Comparison of ENCODE assay signal across 38 cellular contexts in genomic region chr20:8935878-8936277, GRCh38.
"Had no signal": no experiment of that assay in that cellular context is flagged by ENCODE, and none has a peak within 500 bp of the region (broad histone marks: within the 10 kb centered on the region; RNA-seq: fewer than 3 reads in every experiment).

No MANE protein-coding gene starts in this region.

- H3K27ac ChIP-seq: adrenal gland, body of pancreas, brain microvascular endothelial cell, breast epithelium, WERI-Rb-1 had no signal

- H3K27ac Mint-ChIP-seq: activated CD4-positive, alpha-beta memory T cell treated with anti-CD3 and anti-CD28 coated beads for 36 hours; activated CD4-positive, alpha-beta T cell treated with anti-CD3 and anti-CD28 coated beads for 36 hours; activated CD4-positive, alpha-beta T cell treated with anti-CD3 and anti-CD28 coated beads, Interleukin-2, amount 10 ng/mL, durations not matched to agents 7 days and 5 days; activated CD8-positive, alpha-beta T cell treated with anti-CD3 and anti-CD28 coated beads for 36 hours; activated naive CD4-positive, alpha-beta T cell treated with anti-CD3 and anti-CD28 coated beads for 36 hours; activated naive CD4-positive, alpha-beta T cell treated with anti-CD3 and anti-CD28 coated beads, Interleukin-2, amount 50 U/mL, for 72 hours; activated naive CD8-positive, alpha-beta T cell treated with anti-CD3 and anti-CD28 coated beads for 36 hours; activated T-cell treated with anti-CD3 and anti-CD28 coated beads, Interleukin-2, amount 50 U/mL, for 72 hours; activated T-helper 1 cell treated with anti-CD3 and anti-CD28 coated beads, Interleukin-12 subunit alpha, Interleukin-12 subunit beta, Interleukin-2, Interleukin-4 antibody, amounts not matched to agents 30 ng/mL and 10 ng/mL and 1 ng/mL, durations not matched to agents 14 hours and 24 hours and 36 hours; activated T-helper 17 cell treated with anti-CD3 and anti-CD28 coated beads, Interleukin-2, amount 50 U/mL, for 72 hours; T-helper 1 cell treated with Interleukin-12 subunit alpha and Interleukin-12 subunit beta and Interleukin-4 antibody, amounts not matched to agents 30 μg/mL and 1 μg/mL, for 36 hours; T-helper 2 cell treated with Interferon-gamma antibody and Interleukin-4, amounts not matched to agents 5 μg/mL and 100 μg/mL, for 36 hours; WTC11 had no signal

- H3K36me3 Mint-ChIP-seq: activated CD4-positive, alpha-beta memory T cell treated with anti-CD3 and anti-CD28 coated beads for 36 hours; activated naive CD4-positive, alpha-beta T cell treated with anti-CD3 and anti-CD28 coated beads, Interleukin-2, amount 50 U/mL, for 72 hours; activated naive CD8-positive, alpha-beta T cell treated with anti-CD3 and anti-CD28 coated beads for 36 hours; WTC11 had no signal

- H3K9me3 ChIP-seq: adrenal gland, body of pancreas, breast epithelium had no signal

- H3K4me3 Mint-ChIP-seq: activated CD4-positive, alpha-beta memory T cell treated with anti-CD3 and anti-CD28 coated beads for 36 hours; activated CD4-positive, alpha-beta T cell treated with anti-CD3 and anti-CD28 coated beads for 36 hours; activated CD4-positive, alpha-beta T cell treated with anti-CD3 and anti-CD28 coated beads, Interleukin-2, amount 10 ng/mL, durations not matched to agents 7 days and 5 days; activated CD8-positive, alpha-beta T cell treated with anti-CD3 and anti-CD28 coated beads for 36 hours; activated naive CD4-positive, alpha-beta T cell treated with anti-CD3 and anti-CD28 coated beads for 36 hours; activated naive CD8-positive, alpha-beta T cell treated with anti-CD3 and anti-CD28 coated beads for 36 hours; activated T-cell treated with anti-CD3 and anti-CD28 coated beads, Interleukin-2, amount 50 U/mL, for 4 hours; activated T-cell treated with anti-CD3 and anti-CD28 coated beads, Interleukin-2, amount 50 U/mL, for 72 hours; activated T-helper 1 cell treated with anti-CD3 and anti-CD28 coated beads, Interleukin-12 subunit alpha, Interleukin-12 subunit beta, Interleukin-2, Interleukin-4 antibody, amounts not matched to agents 30 ng/mL and 10 ng/mL and 1 ng/mL, durations not matched to agents 14 hours and 24 hours and 36 hours; activated T-helper 17 cell treated with anti-CD3 and anti-CD28 coated beads, Interleukin-2, amount 50 U/mL, for 72 hours; T-helper 1 cell treated with Interleukin-12 subunit alpha and Interleukin-12 subunit beta and Interleukin-4 antibody, amounts not matched to agents 30 μg/mL and 1 μg/mL, for 36 hours; T-helper 2 cell treated with Interferon-gamma antibody and Interleukin-4, amounts not matched to agents 5 μg/mL and 100 μg/mL, for 36 hours; WTC11 had no signal

- ATAC-seq: activated CD4-positive, alpha-beta T cell treated with anti-CD3 and anti-CD28 coated beads for 36 hours; activated CD4-positive, CD25-positive, alpha-beta regulatory T cell treated with anti-CD3 and anti-CD28 coated beads, Interleukin-2, amount 50 U/mL, for 24 hours; activated CD8-positive, alpha-beta T cell treated with anti-CD3 and anti-CD28 coated beads for 36 hours; activated naive CD4-positive, alpha-beta T cell treated with anti-CD3 and anti-CD28 coated beads, Interleukin-2, amount 50 U/mL, for 72 hours; activated T-cell treated with anti-CD3 and anti-CD28 coated beads, Interleukin-2, amount 50 U/mL, for 4 hours; activated T-cell treated with anti-CD3 and anti-CD28 coated beads, Interleukin-2, amount 50 U/mL, for 72 hours; activated T-helper 17 cell treated with anti-CD3 and anti-CD28 coated beads, Interleukin-2, amount 50 U/mL, for 72 hours; body of pancreas; WTC11 had no signal

- DNase-seq: activated CD4-positive, alpha-beta memory T cell treated with anti-CD3 and anti-CD28 coated beads for 36 hours; activated CD4-positive, alpha-beta T cell treated with anti-CD3 and anti-CD28 coated beads for 1 hour; activated CD4-positive, alpha-beta T cell treated with anti-CD3 and anti-CD28 coated beads for 36 hours; activated CD4-positive, alpha-beta T cell treated with anti-CD3 and anti-CD28 coated beads for 48 hours; activated CD4-positive, alpha-beta T cell treated with anti-CD3 and anti-CD28 coated beads, Interleukin-2, amount 10 ng/mL, durations not matched to agents 7 days and 5 days; activated CD4-positive, CD25-positive, alpha-beta regulatory T cell; activated CD8-positive, alpha-beta memory T cell treated with anti-CD3 and anti-CD28 coated beads, Interleukin-2, amount 50 U/mL, for 4 hours; activated CD8-positive, alpha-beta T cell treated with anti-CD3 and anti-CD28 coated beads for 36 hours; activated effector memory CD4-positive, alpha-beta T cell treated with anti-CD3 and anti-CD28 coated beads, Interleukin-2, amount 50 U/mL, for 16 hours; activated gamma-delta T cell treated with Interleukin-2 at 50 U/mL for 16 hours; activated naive CD4-positive, alpha-beta T cell; activated naive CD4-positive, alpha-beta T cell treated with anti-CD3 and anti-CD28 coated beads for 36 hours; activated naive CD4-positive, alpha-beta T cell treated with anti-CD3 and anti-CD28 coated beads, Interleukin-2, amount 50 U/mL, for 16 hours; activated naive CD8-positive, alpha-beta T cell treated with anti-CD3 and anti-CD28 coated beads for 36 hours; activated T-cell treated with anti-CD3 and anti-CD28 coated beads for 4 hours; activated T-cell treated with anti-CD3 and anti-CD28 coated beads, Interleukin-2, amount 50 U/mL, for 1 hour; activated T-cell treated with anti-CD3 and anti-CD28 coated beads, Interleukin-2, amount 50 U/mL, for 4 hours; activated T-cell treated with anti-CD3 and anti-CD28 coated beads, Interleukin-2, amount 50 U/mL, for 72 hours; adrenal gland; amniotic stem cell; aorta; body of pancreas; brain microvascular endothelial cell; central memory CD4-positive, alpha-beta T cell; T-helper 1 cell; T-helper 2 cell; T-helper 9 cell; WERI-Rb-1 had no signal

- H3K9me3 Mint-ChIP-seq: activated CD4-positive, alpha-beta memory T cell treated with anti-CD3 and anti-CD28 coated beads for 36 hours; activated CD4-positive, alpha-beta T cell treated with anti-CD3 and anti-CD28 coated beads, Interleukin-2, amount 10 ng/mL, durations not matched to agents 7 days and 5 days; activated CD8-positive, alpha-beta T cell treated with anti-CD3 and anti-CD28 coated beads for 36 hours; activated naive CD8-positive, alpha-beta T cell treated with anti-CD3 and anti-CD28 coated beads for 36 hours; activated T-cell treated with anti-CD3 and anti-CD28 coated beads, Interleukin-2, amount 50 U/mL, for 4 hours; activated T-helper 1 cell treated with anti-CD3 and anti-CD28 coated beads, Interleukin-12 subunit alpha, Interleukin-12 subunit beta, Interleukin-2, Interleukin-4 antibody, amounts not matched to agents 30 ng/mL and 10 ng/mL and 1 ng/mL, durations not matched to agents 14 hours and 24 hours and 36 hours; activated T-helper 17 cell treated with anti-CD3 and anti-CD28 coated beads, Interleukin-2, amount 50 U/mL, for 72 hours; T-helper 2 cell treated with Interferon-gamma antibody and Interleukin-4, amounts not matched to agents 5 μg/mL and 100 μg/mL, for 36 hours; WTC11 had no signal

- H3K4me1 ChIP-seq: body of pancreas, breast epithelium had no signal

- H3K27me3 ChIP-seq: adrenal gland, body of pancreas, brain microvascular endothelial cell, breast epithelium had no signal

- H3K36me3 ChIP-seq: adrenal gland, brain microvascular endothelial cell, breast epithelium, WERI-Rb-1 had no signal

- H3K4me3 ChIP-seq: adrenal gland, body of pancreas, breast epithelium had no signal

- FAIRE-seq: astrocyte, TTC549 had no signal

- H3K27me3 Mint-ChIP-seq: activated CD4-positive, alpha-beta memory T cell treated with anti-CD3 and anti-CD28 coated beads for 36 hours; activated CD4-positive, alpha-beta T cell treated with anti-CD3 and anti-CD28 coated beads for 36 hours; activated CD4-positive, alpha-beta T cell treated with anti-CD3 and anti-CD28 coated beads, Interleukin-2, amount 10 ng/mL, durations not matched to agents 7 days and 5 days; activated CD8-positive, alpha-beta T cell treated with anti-CD3 and anti-CD28 coated beads for 36 hours; activated naive CD8-positive, alpha-beta T cell treated with anti-CD3 and anti-CD28 coated beads for 36 hours; activated T-helper 17 cell treated with anti-CD3 and anti-CD28 coated beads, Interleukin-2, amount 50 U/mL, for 72 hours had no signal

- H3K4me1 Mint-ChIP-seq: activated CD4-positive, alpha-beta T cell treated with anti-CD3 and anti-CD28 coated beads for 36 hours; activated CD4-positive, alpha-beta T cell treated with anti-CD3 and anti-CD28 coated beads, Interleukin-2, amount 10 ng/mL, durations not matched to agents 7 days and 5 days; activated naive CD8-positive, alpha-beta T cell treated with anti-CD3 and anti-CD28 coated beads for 36 hours; activated T-helper 17 cell treated with anti-CD3 and anti-CD28 coated beads, Interleukin-2, amount 50 U/mL, for 72 hours had no signal
